In the genomic region with DNA sequence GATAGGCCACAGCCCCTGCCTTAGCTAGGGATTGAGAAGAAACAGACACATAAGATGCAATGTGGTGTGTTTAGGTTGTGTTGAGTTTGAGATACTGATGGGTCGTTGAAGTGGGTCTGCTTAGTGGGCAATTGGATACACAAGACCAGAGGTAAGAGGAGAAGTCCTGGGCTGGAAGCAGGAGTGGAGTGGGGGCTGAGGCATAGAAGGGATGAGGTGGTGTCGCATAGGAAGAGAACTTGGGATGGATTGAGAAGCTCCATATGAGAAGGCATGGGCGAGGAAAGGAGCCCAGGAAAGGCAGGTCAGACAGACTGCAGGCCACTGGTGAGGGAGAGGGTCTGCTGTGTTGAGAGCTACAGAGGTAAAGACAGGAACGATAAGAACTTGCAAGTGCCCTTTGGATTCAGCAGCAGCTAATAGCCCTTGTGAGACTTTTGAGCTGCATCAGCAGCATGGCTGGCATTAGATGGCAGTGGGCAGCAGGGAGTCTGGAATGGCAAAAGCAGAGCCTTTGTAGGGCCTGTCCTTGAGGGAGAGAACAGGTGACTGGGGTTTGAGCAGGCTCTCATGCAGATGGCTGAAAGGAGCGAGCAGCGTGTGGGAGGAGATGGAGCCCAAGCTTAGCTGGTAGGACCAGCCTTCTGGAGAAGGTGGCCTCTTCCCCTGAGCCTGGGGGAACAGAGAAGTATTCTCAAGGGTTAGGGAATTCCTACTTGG, we compare ENCODE assay signal across 15 cellular contexts. TPM values are rescaled to one million over a fixed set of nuclear protein-coding genes. Genes with fewer than 3 reads are reported as not detected.
A peak's percentile ranks its signal among the peaks of the same experiment; 100 is the strongest.
DNase-seq lines count a peak whose midpoint lies in the region; ATAC-seq, FAIRE-seq and TF ChIP-seq lines count a peak whose summit lies in the region.
"Had no signal": no experiment of that assay in that cellular context is flagged by ENCODE, and none has a peak within 500 bp of the region (broad histone marks: within the 10 kb centered on the region; RNA-seq: fewer than 3 reads in every experiment).

No MANE protein-coding gene starts in this region.

- H4K20me1 ChIP-seq in astrocyte (ENCODE audit: insufficient read depth, low read length) = peaks cover 59% of the 10 kb centered on the region

- no peak for TF ChIP-seq POLR2A in Peyer's patch (IDR thresholded peaks at IDR 0.05)

- H3K9me3 Mint-ChIP-seq in CD14-positive monocyte (peaks cover 0 to 2% (median 0%) of the 10 kb centered on the region in 7 donors), astrocyte (ENCODE audit: unreplicated experiment) (no peaks in the 10 kb centered on the region)
- no peaks in the 10 kb centered on the region for H3K9me3 Mint-ChIP-seq in naive thymus-derived CD4-positive, alpha-beta T cell
- H3K9me3 Mint-ChIP-seq: naive B cell had no signal

- H3K4me3 ChIP-seq in Peyer's patch (no peak overlapping the region), astrocyte (ENCODE audit: insufficient read depth, low read depth, low read length) (no peak overlapping the region)
- no peak overlapping the region for H3K4me3 ChIP-seq in naive thymus-derived CD4-positive, alpha-beta T cell (ENCODE audit: low read length)
- H3K4me3 ChIP-seq: BLaER1, body of pancreas, skin epidermis had no signal

- H3K27ac Mint-ChIP-seq in CD14-positive monocyte (no peak overlapping the region), astrocyte (ENCODE audit: unreplicated experiment) (no peak overlapping the region)
- peak overlapping the region; percentile 15 to 89 (median 75) for H3K27ac Mint-ChIP-seq in naive thymus-derived CD4-positive, alpha-beta T cell

- no peak for ATAC-seq in naive thymus-derived CD4-positive, alpha-beta T cell
- ATAC-seq: body of pancreas had no signal

- H3K4me1 ChIP-seq in Peyer's patch (peaks cover 0 to 4% (median 1%) of the 10 kb centered on the region in 4 donors), astrocyte (ENCODE audit: insufficient read depth, low read length) (peaks cover 13% of the 10 kb centered on the region)
- peaks cover 0 to 10% of the 10 kb centered on the region in 2 donors for H3K4me1 ChIP-seq in naive thymus-derived CD4-positive, alpha-beta T cell (ENCODE audit: control insufficient read depth in 2 of 2, insufficient read depth in 2 of 2, low read length in 2 of 2)

- H3K9me3 ChIP-seq in Peyer's patch = no peaks in the 10 kb centered on the region
- no peaks in the 10 kb centered on the region for H3K9me3 ChIP-seq in astrocyte (ENCODE audit: insufficient read depth, low read depth, low read length)
- no peaks in the 10 kb centered on the region for H3K9me3 ChIP-seq in naive thymus-derived CD4-positive, alpha-beta T cell (ENCODE audit: control insufficient read depth in 2 of 3, low read length in 3 of 3)
- H3K9me3 ChIP-seq: BLaER1, body of pancreas had no signal

- H3K27me3 Mint-ChIP-seq in CD14-positive monocyte (ENCODE audit: low read depth in 3 of 3) (peaks cover 29 to 59% (median 32%) of the 10 kb centered on the region in 3 donors), astrocyte (ENCODE audit: low read depth, unreplicated experiment) (no peaks in the 10 kb centered on the region)
- no peaks in the 10 kb centered on the region for H3K27me3 Mint-ChIP-seq in naive thymus-derived CD4-positive, alpha-beta T cell

- no peak for FAIRE-seq in astrocyte (lab: Jason Lieb, UNC)

- H3K27ac ChIP-seq in Peyer's patch (peak overlapping the region in 1 of 4 donors; percentile 9), astrocyte (ENCODE audit: low read depth, low read length) (no peak overlapping the region)
- peak overlapping the region; percentile 57 for H3K27ac ChIP-seq in naive thymus-derived CD4-positive, alpha-beta T cell (ENCODE audit: low read depth, low read length)
- H3K27ac ChIP-seq: BLaER1, body of pancreas had no signal

- peaks cover 0 to 96% (median 3%) of the 10 kb centered on the region in 3 donors for H3K36me3 ChIP-seq in Peyer's patch
- H3K36me3 ChIP-seq in astrocyte (ENCODE audit: insufficient read depth, low read length) = peaks cover 59% of the 10 kb centered on the region
- H3K36me3 ChIP-seq in naive thymus-derived CD4-positive, alpha-beta T cell (ENCODE audit: control insufficient read depth in 2 of 3, insufficient read depth in 3 of 3, low read length in 3 of 3) = peaks cover 62 to 98% (median 66%) of the 10 kb centered on the region in 3 experiments

- H3K79me2 ChIP-seq in astrocyte (ENCODE audit: insufficient read depth, low read length) = no peaks in the 10 kb centered on the region

- H3K27me3 ChIP-seq in Peyer's patch (no peaks in the 10 kb centered on the region), astrocyte (ENCODE audit: insufficient read depth, low read length) (no peaks in the 10 kb centered on the region)
- H3K27me3 ChIP-seq in naive thymus-derived CD4-positive, alpha-beta T cell (ENCODE audit: control insufficient read depth in 2 of 2, insufficient read depth in 2 of 2, low read length in 2 of 2) = no peaks in the 10 kb centered on the region
- H3K27me3 ChIP-seq: body of pancreas had no signal

- intact Hi-C loops in CD14-positive monocyte (cut with micrococcal nuclease) = loop anchor here in 1 of 2 donors (10.0 kb wide), 1 partner anchor 54 kb away; no protein-coding TSS in a partner anchor
- intact Hi-C loops in naive thymus-derived CD4-positive, alpha-beta T cell (cut with micrococcal nuclease) = no loop called here

- peak; percentile 13 for DNase-seq in CD14-positive monocyte (ENCODE audit: low spot score)
- DNase-seq in Peyer's patch = peak in 2 of 3 donors; percentile 34 to 36
- no peak for DNase-seq in astrocyte (ENCODE audit: low read depth)
- DNase-seq in naive thymus-derived CD4-positive, alpha-beta T cell = no peak
- DNase-seq in NCI-H1930 (lab: John Stamatoyannopoulos, UW) = no peak
- DNase-seq in OCI-M1 (lab: John Stamatoyannopoulos, UW) = no peak
- DNase-seq in stimulated activated CD4-positive, alpha-beta T cell treated with anti-CD3 and anti-CD28 coated beads, Interleukin-12 subunit alpha, Interleukin-12 subunit beta, amount 100 ng/mL, for 4 hours = no peak
- no peak for DNase-seq in nucleus accumbens (lab: John Stamatoyannopoulos, UW)
- DNase-seq: naive B cell, NCI-H1092 treated with DMSO at 0.1 percent for 48 hours, NCI-H524, SIG-M5 had no signal

- H3K4me3 Mint-ChIP-seq in CD14-positive monocyte (no peak overlapping the region), astrocyte (ENCODE audit: unreplicated experiment) (no peak overlapping the region)
- H3K4me3 Mint-ChIP-seq in naive thymus-derived CD4-positive, alpha-beta T cell = peak overlapping the region in 1 of 10 donors; percentile 18
- H3K4me3 Mint-ChIP-seq: naive B cell had no signal

- POLR2A ChIA-PET in naive thymus-derived CD4-positive, alpha-beta T cell (lab: Charles Lee) = interaction anchor here (1.1 to 30.3 kb wide), 2 partner anchors 13 to 30 kb away, joined by 4 to 604 read pairs; a partner anchor contains a TSS

- H3K4me2 ChIP-seq in astrocyte (ENCODE audit: low read length) = no peak overlapping the region
- H3K4me2 ChIP-seq: BLaER1 had no signal

- CTCF ChIA-PET in naive thymus-derived CD4-positive, alpha-beta T cell (lab: Charles Lee) = interaction anchor here (0.7 to 1.8 kb wide), 4 partner anchors 13 to 170 kb away, joined by 3 to 7 read pairs (median 6); a partner anchor contains a TSS

- H3K36me3 Mint-ChIP-seq in CD14-positive monocyte (peaks cover 5 to 14% of the 10 kb centered on the region in 2 donors), astrocyte (ENCODE audit: low read depth, unreplicated experiment) (peaks cover 51% of the 10 kb centered on the region)
- peaks cover 18 to 71% (median 36%) of the 10 kb centered on the region in 5 donors for H3K36me3 Mint-ChIP-seq in naive thymus-derived CD4-positive, alpha-beta T cell

- H3K9ac ChIP-seq in astrocyte (ENCODE audit: low read length) = peak overlapping the region; percentile 20
- H3K9ac ChIP-seq: BLaER1 had no signal

- TF ChIP-seq CTCF in CD14-positive monocyte (IDR thresholded peaks at IDR 0.05) = no peak
- TF ChIP-seq CTCF in Peyer's patch (IDR thresholded peaks at IDR 0.05) = no peak
- TF ChIP-seq CTCF in astrocyte (IDR thresholded peaks at IDR 0.05; ENCODE audit: insufficient read depth, low read depth, low read length) = no peak

- H3K4me1 Mint-ChIP-seq in CD14-positive monocyte (no peaks in the 10 kb centered on the region), astrocyte (ENCODE audit: low read depth, unreplicated experiment) (peaks cover 13% of the 10 kb centered on the region)
- H3K4me1 Mint-ChIP-seq in naive thymus-derived CD4-positive, alpha-beta T cell = peaks cover 20 to 48% (median 31%) of the 10 kb centered on the region in 7 donors

- no peak overlapping the region for H2AFZ ChIP-seq in astrocyte (ENCODE audit: low read depth, low read length)

RNA-seq across cellular contexts. Expression of a gene that starts 33.2 kb away (rescaled TPM):
- polyA plus RNA-seq in CD14-positive monocyte = 1 to 10 TPM in 1 of 2 donors, under 1 TPM in 1; 0.33 to 1.0 TPM
- total RNA-seq in Peyer's patch (100 to 1,000 TPM in 3 of 4 donors, 10 to 100 TPM in 1; 93.0 to 357 (median 191) TPM), astrocyte (99.6 and 129 TPM in 2 replicates)
- total RNA-seq in naive thymus-derived CD4-positive, alpha-beta T cell = 100 to 1,000 TPM; 343 to 559 (median 418) TPM
- polyA plus RNA-seq in naive thymus-derived CD4-positive, alpha-beta T cell = 100 to 1,000 TPM in 1 of 2 donors, 10 to 100 TPM in 1; 36.9 to 105 TPM

Comparison
In these comparisons a context has a peak if more than half of its experiments do, and no peak if none do; other contexts are left out.
1. DNase-seq: peak in CD14-positive monocyte (single experiment) and Peyer's patch (2 of 3); none in astrocyte (single experiment), naive thymus-derived CD4-positive, alpha-beta T cell (0 of 9), NCI-H1930 (0 of 2), OCI-M1 (single experiment), stimulated activated CD4-positive, alpha-beta T cell treated with anti-CD3 and anti-CD28 coated beads, Interleukin-12 subunit alpha, Interleukin-12 subunit beta, amount 100 ng/mL, for 4 hours (single experiment) and nucleus accumbens (0 of 56).
2. H3K27ac Mint-ChIP-seq: peak in naive thymus-derived CD4-positive, alpha-beta T cell (9 of 9); none in CD14-positive monocyte (0 of 7) and astrocyte (single experiment).